Comparison of ENCODE assay signal across 1 cellular context in the genomic region with DNA sequence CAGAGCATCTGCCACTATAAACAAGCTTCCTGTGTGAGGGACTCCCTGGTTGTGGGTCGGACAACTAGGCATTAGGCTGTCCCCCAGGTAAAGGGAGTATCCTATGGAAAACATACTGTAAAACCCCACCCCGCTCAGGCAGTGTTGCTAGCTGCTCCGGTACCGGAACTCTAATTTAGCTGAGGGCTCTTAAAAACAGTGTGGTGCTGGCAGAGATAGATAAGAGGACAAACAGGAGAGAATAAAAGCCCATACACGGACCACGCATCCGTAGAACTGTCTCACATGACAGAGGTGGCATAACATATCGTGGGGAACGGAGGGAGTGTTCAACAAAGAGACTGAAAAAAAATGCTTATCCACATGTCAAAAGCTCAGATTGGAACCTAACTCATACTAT.
TF ChIP-seq lines count a peak whose summit lies in the region.

No MANE protein-coding gene starts in this region.

TF ChIP-seq in K562, 482 proteins besides CTCF, POLR2A, EP300 and RAD21 (continued from another document and continues in another):
- TF ChIP-seq MYNN (IDR thresholded peaks at IDR 0.05) (peak; percentile 96), MYNN (CRISPR knock-in tag; IDR thresholded peaks at IDR 0.05) (no peak), ZNF589 (CRISPR knock-in tag; IDR thresholded peaks at IDR 0.05; ENCODE audit: low read depth) (peak; percentile 70; the same call in 1 of the 2 replicates), ZNF3 (CRISPR knock-in tag; IDR thresholded peaks at IDR 0.05) (no peak), SREBF1 (IDR thresholded peaks at IDR 0.05; ENCODE audit: borderline replicate concordance, low read depth, low read length) (no peak), STAT5A (IDR thresholded peaks at IDR 0.05; ENCODE audit: borderline replicate concordance, low read length) (0 out of 2 replicates have a peak, but pooled peaks have one; percentile 18), PBX2 (CRISPR knock-in tag; IDR thresholded peaks at IDR 0.05; ENCODE audit: low read depth) (no peak), PBX2 (tag; conservative IDR thresholded peaks at IDR 0.05; ENCODE audit: low read depth) (no peak), EGR1 (conservative IDR thresholded peaks at IDR 0.05) (0 out of 2 replicates have a peak, but pooled peaks have one; percentile 5), ZNF347 (CRISPR knock-in tag; IDR thresholded peaks at IDR 0.05; ENCODE audit: low read depth) (no peak), EZH2 (IDR thresholded peaks at IDR 0.05; ENCODE audit: borderline replicate concordance, low read depth, low read length) (no peak), ZBTB40 (IDR thresholded peaks at IDR 0.05) (no peak), ZBTB40 (CRISPR knock-in tag; IDR thresholded peaks at IDR 0.05) (no peak), ZBTB8A (IDR thresholded peaks at IDR 0.05; ENCODE audit: partially characterized antibody) (no peak), NCOA1 (IDR thresholded peaks at IDR 0.05; ENCODE audit: low read depth) (no peak; the same call in 1 of the 2 replicates), TAF9B (IDR thresholded peaks at IDR 0.05; ENCODE audit: partially characterized antibody) (no peak), CTBP1 (IDR thresholded peaks at IDR 0.05; ENCODE audit: borderline replicate concordance) (peak; percentile 39; the same call in 1 of the 2 replicates), ZNF586 (CRISPR knock-in tag; conservative IDR thresholded peaks at IDR 0.05) (no peak), ZNF639 (CRISPR knock-in tag; conservative IDR thresholded peaks at IDR 0.05 in 1 of 2, IDR thresholded peaks at IDR 0.05 in 1 of 2) (no peak), RBBP5 (IDR thresholded peaks at IDR 0.05; ENCODE audit: borderline replicate concordance, insufficient read depth, low read length, poor library complexity, severe bottlenecking) (no peak), LARP7 (IDR thresholded peaks at IDR 0.05) (no peak), NR3C1 (CRISPR knock-in tag; IDR thresholded peaks at IDR 0.05) (no peak), ZNF384 (IDR thresholded peaks at IDR 0.05; ENCODE audit: low read depth, low read length) (0 out of 2 replicates have a peak, but pooled peaks have one; percentile 7), CREB3 (tag; conservative IDR thresholded peaks at IDR 0.05; ENCODE audit: low read depth) (no peak), CBX3 (IDR thresholded peaks at IDR 0.05; ENCODE audit: borderline replicate concordance in 1 of 2, low read length in 2 of 2) (no peak), FOXK1 (CRISPR knock-in tag; IDR thresholded peaks at IDR 0.05; ENCODE audit: borderline replicate concordance) (no peak), DDX20 (tag; IDR thresholded peaks at IDR 0.05; ENCODE audit: low read depth) (no peak), TGIF2 (CRISPR knock-in tag; IDR thresholded peaks at IDR 0.05) (no peak), ELK3 (CRISPR knock-in tag; IDR thresholded peaks at IDR 0.05) (no peak), SMARCA4 (IDR thresholded peaks at IDR 0.05) (peak; percentile 84), ZNF77 (CRISPR knock-in tag; IDR thresholded peaks at IDR 0.05) (no peak)
- TF ChIP-seq, protein P1, sequence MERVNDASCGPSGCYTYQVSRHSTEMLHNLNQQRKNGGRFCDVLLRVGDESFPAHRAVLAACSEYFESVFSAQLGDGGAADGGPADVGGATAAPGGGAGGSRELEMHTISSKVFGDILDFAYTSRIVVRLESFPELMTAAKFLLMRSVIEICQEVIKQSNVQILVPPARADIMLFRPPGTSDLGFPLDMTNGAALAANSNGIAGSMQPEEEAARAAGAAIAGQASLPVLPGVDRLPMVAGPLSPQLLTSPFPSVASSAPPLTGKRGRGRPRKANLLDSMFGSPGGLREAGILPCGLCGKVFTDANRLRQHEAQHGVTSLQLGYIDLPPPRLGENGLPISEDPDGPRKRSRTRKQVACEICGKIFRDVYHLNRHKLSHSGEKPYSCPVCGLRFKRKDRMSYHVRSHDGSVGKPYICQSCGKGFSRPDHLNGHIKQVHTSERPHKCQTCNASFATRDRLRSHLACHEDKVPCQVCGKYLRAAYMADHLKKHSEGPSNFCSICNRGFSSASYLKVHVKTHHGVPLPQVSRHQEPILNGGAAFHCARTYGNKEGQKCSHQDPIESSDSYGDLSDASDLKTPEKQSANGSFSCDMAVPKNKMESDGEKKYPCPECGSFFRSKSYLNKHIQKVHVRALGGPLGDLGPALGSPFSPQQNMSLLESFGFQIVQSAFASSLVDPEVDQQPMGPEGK (CRISPR knock-in tag; IDR thresholded peaks at IDR 0.05; ENCODE audit: borderline replicate concordance) = no peak
- TF ChIP-seq, protein P2, sequence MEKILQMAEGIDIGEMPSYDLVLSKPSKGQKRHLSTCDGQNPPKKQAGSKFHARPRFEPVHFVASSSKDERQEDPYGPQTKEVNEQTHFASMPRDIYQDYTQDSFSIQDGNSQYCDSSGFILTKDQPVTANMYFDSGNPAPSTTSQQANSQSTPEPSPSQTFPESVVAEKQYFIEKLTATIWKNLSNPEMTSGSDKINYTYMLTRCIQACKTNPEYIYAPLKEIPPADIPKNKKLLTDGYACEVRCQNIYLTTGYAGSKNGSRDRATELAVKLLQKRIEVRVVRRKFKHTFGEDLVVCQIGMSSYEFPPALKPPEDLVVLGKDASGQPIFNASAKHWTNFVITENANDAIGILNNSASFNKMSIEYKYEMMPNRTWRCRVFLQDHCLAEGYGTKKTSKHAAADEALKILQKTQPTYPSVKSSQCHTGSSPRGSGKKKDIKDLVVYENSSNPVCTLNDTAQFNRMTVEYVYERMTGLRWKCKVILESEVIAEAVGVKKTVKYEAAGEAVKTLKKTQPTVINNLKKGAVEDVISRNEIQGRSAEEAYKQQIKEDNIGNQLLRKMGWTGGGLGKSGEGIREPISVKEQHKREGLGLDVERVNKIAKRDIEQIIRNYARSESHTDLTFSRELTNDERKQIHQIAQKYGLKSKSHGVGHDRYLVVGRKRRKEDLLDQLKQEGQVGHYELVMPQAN (IDR thresholded peaks at IDR 0.05; ENCODE audit: borderline replicate concordance) = no peak
- TF ChIP-seq, protein P3, sequence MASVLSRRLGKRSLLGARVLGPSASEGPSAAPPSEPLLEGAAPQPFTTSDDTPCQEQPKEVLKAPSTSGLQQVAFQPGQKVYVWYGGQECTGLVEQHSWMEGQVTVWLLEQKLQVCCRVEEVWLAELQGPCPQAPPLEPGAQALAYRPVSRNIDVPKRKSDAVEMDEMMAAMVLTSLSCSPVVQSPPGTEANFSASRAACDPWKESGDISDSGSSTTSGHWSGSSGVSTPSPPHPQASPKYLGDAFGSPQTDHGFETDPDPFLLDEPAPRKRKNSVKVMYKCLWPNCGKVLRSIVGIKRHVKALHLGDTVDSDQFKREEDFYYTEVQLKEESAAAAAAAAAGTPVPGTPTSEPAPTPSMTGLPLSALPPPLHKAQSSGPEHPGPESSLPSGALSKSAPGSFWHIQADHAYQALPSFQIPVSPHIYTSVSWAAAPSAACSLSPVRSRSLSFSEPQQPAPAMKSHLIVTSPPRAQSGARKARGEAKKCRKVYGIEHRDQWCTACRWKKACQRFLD (CRISPR knock-in tag; IDR thresholded peaks at IDR 0.05) = no peak
- TF ChIP-seq, protein P4, sequence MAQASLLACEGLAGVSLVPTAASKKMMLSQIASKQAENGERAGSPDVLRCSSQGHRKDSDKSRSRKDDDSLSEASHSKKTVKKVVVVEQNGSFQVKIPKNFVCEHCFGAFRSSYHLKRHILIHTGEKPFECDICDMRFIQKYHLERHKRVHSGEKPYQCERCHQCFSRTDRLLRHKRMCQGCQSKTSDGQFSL (CRISPR knock-in tag; IDR thresholded peaks at IDR 0.05) = no peak
- TF ChIP-seq, protein P4 (tag; IDR thresholded peaks at IDR 0.05) = no peak
